Comparison of ENCODE assay signal across 20 cellular contexts in the genomic region with DNA sequence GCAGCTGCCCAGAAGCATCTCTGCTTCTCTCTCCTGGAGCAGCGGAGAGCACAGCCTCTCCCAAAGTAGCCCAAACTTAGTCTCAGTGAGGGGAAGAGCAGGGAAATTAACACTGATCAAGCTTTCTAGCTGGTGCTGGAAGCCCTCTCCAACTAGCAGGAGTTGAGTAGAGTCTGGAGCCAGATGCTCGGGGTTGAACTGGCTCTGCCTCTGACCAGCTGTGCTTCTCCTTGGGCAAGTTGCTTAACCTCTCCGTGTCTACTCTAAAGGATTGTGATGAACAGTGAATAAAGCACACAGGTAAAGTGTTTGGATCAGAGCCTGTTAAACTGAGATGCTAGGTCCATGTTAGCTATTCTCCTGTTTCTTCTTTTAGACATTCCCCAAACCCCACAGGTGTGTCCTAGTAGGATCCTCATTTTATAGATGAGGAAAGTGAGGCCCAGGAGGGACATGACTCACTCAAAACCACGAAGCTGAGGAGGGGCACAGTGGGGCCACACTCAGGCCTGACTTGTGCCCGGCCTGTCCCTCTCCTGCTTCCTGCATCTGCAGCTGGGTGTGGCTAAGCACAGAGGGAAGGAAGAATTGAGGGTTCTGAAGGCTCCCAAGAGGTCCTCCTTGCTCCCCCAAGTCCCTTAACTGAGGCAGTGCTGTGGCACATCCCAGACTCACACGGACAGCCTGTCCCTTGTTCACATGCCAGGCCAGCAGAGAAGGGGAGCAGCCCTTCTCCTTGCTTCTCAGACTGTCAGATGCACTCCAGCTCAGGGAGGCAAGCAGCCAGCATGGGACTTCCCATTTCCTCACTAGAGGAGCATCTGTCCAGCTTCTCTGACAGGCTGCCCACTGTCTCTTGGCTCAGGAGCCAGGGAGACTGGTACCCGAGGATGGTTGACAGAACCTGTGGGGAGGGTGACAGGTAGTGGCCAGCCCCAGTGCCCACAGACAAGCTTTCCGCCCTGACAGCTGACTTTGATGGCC.
DNase-seq lines count a peak whose midpoint lies in the region; ATAC-seq and TF ChIP-seq lines count a peak whose summit lies in the region.
"Had no signal": no experiment of that assay in that cellular context is flagged by ENCODE, and none has a peak within 500 bp of the region (broad histone marks: within the 10 kb centered on the region; RNA-seq: fewer than 3 reads in every experiment).

No MANE protein-coding gene starts in this region.

- no peaks in the 10 kb centered on the region for H3K36me3 ChIP-seq in BLaER1
- no peaks in the 10 kb centered on the region for H3K36me3 ChIP-seq in mammary epithelial cell (ENCODE audit: insufficient read depth, low read length)
- no peaks in the 10 kb centered on the region for H3K36me3 ChIP-seq in neuronal stem cell (replicated peaks in 1 of 2; ENCODE audit: control insufficient read depth in 2 of 2, insufficient read depth in 2 of 2, low read length in 2 of 2)
- no peaks in the 10 kb centered on the region for H3K36me3 ChIP-seq in tibial nerve
- H3K36me3 ChIP-seq: SJSA1 had no signal

- DNase-seq in HT1080 (ENCODE audit: low read depth) = peak; percentile 11
- DNase-seq in mammary epithelial cell = peak; percentile 17
- no peak for DNase-seq in neuronal stem cell (ENCODE audit: low spot score)
- no peak for DNase-seq in T-helper 1 cell
- no peak for DNase-seq in tibial nerve (ENCODE audit: low spot score in 2 of 2)
- DNase-seq: Calu3; CD8-positive, alpha-beta T cell; H7; Kasumi-1; NCI-H1105 treated with DMSO at 0.1 percent for 48 hours; NCI-H1694; NCI-H510A; NCI-H774; OCI-M1; RPMI8226 had no signal

- in situ Hi-C loops in mammary epithelial cell (cut with MboI; ENCODE audit: low sequenced_read_pairs in 2 of 2) = no loop called here

- no peak overlapping the region for H3K14ac ChIP-seq in neuronal stem cell (ENCODE audit: low read length)

- dilution Hi-C loops in mammary epithelial cell (cut with HindIII; ENCODE audit: low sequenced_read_pairs) = no loop called here

- H4K20me1 ChIP-seq in BLaER1 (no peaks in the 10 kb centered on the region), mammary epithelial cell (ENCODE audit: insufficient read depth, low read length) (no peaks in the 10 kb centered on the region)

- TF ChIP-seq EP300 in tibial nerve (IDR thresholded peaks at IDR 0.05) = no peak

- H2BK15ac ChIP-seq in neuronal stem cell (ENCODE audit: low read length) = peak overlapping the region; percentile 60

- H3K9me3 ChIP-seq in BLaER1 (no peaks in the 10 kb centered on the region), mammary epithelial cell (replicated peaks; ENCODE audit: insufficient read depth, low read length) (peaks cover 2% of the 10 kb centered on the region), neuronal stem cell (replicated peaks in 1 of 2; ENCODE audit: control insufficient read depth in 2 of 2, insufficient read depth in 1 of 2, low read depth in 1 of 2, low read length in 2 of 2) (no peaks in the 10 kb centered on the region), tibial nerve (no peaks in the 10 kb centered on the region)
- H3K9me3 ChIP-seq: A549, SJSA1 had no signal

- H3K4me1 ChIP-seq in BLaER1 (peaks cover 36% of the 10 kb centered on the region), mammary epithelial cell (ENCODE audit: insufficient read depth, low read length) (peaks cover 10% of the 10 kb centered on the region), neuronal stem cell (ENCODE audit: control insufficient read depth in 2 of 2, insufficient read depth in 1 of 2, low read depth in 1 of 2, low read length in 2 of 2) (peaks cover 0 to 12% of the 10 kb centered on the region in 2 donors), tibial nerve (peaks cover 0 to 7% (median 0%) of the 10 kb centered on the region in 4 donors)
- H3K4me1 ChIP-seq: A549, SJSA1 had no signal

- H3K18ac ChIP-seq in neuronal stem cell (ENCODE audit: low read length) = peak overlapping the region; percentile 72

- H2BK12ac ChIP-seq in neuronal stem cell (ENCODE audit: low read length) = peak overlapping the region; percentile 95

- H3K79me1 ChIP-seq in neuronal stem cell (ENCODE audit: low read depth, low read length) = no peaks in the 10 kb centered on the region

- TF ChIP-seq CTCF in mammary epithelial cell (conservative IDR thresholded peaks at IDR 0.05 in 1 of 2, IDR thresholded peaks at IDR 0.05 in 1 of 2; ENCODE audit: extremely low read depth in 1 of 2, insufficient read depth in 1 of 2, low read depth in 1 of 2, low read length in 2 of 2) (no peak), tibial nerve (IDR thresholded peaks at IDR 0.05) (no peak)

- no peak overlapping the region for H4K8ac ChIP-seq in neuronal stem cell (ENCODE audit: low read depth, low read length)

- TF ChIP-seq POLR2A in tibial nerve (IDR thresholded peaks at IDR 0.05) = no peak

- H2BK5ac ChIP-seq in neuronal stem cell (ENCODE audit: low read length) = peak overlapping the region; percentile 31

- H3K4me3 ChIP-seq in BLaER1 = no peak overlapping the region
- H3K4me3 ChIP-seq in mammary epithelial cell (replicated peaks in 1 of 3; ENCODE audit: insufficient read depth in 1 of 3, low read depth in 2 of 3, low read length in 3 of 3) = no peak overlapping the region
- no peak overlapping the region for H3K4me3 ChIP-seq in neuronal stem cell (ENCODE audit: low read length in 2 of 2)
- H3K4me3 ChIP-seq in tibial nerve = no peak overlapping the region
- H3K4me3 ChIP-seq: A549, SJSA1 had no signal

- intact Hi-C loops in mammary epithelial cell (cut with micrococcal nuclease) = no loop called here

- 34% methylated on average over 7 of the region's 8 CpGs for WGBS in mammary epithelial cell (ENCODE audit: low coverage, missing lambda C conversion rate)
- no CpG with 5 or more reads among the region's 8 CpGs for WGBS in neuronal stem cell (ENCODE audit: extremely low coverage in 2 of 2, insufficient read length in 2 of 2, insufficient replicate concordance in 1 of 2), 2 donors
- WGBS in tibial nerve, 2 donors = 53 to 59% methylated on average over 7 to 8 of the region's 8 CpGs

- H2AFZ ChIP-seq in mammary epithelial cell (ENCODE audit: low read depth, low read length) (no peak overlapping the region), neuronal stem cell (ENCODE audit: low read length) (no peak overlapping the region)

- H3K9ac ChIP-seq in BLaER1 (no peak overlapping the region), mammary epithelial cell (ENCODE audit: insufficient read depth, low read length) (no peak overlapping the region), neuronal stem cell (ENCODE audit: low read depth, low read length, poor library complexity) (no peak overlapping the region)

- no peaks in the 10 kb centered on the region for H3K79me2 ChIP-seq in mammary epithelial cell (ENCODE audit: insufficient read depth, low read length)

- CTCF ChIA-PET in mammary epithelial cell (lab: Charles Lee; ENCODE audit: low non-redundant PET) = no interaction called here

- H2BK120ac ChIP-seq in neuronal stem cell (ENCODE audit: low read depth, low read length) = no peak overlapping the region

- no peak overlapping the region for H4K91ac ChIP-seq in neuronal stem cell (ENCODE audit: low read depth, low read length, poor library complexity)

- BruUV-seq in mammary epithelial cell (replicated peaks; lab: Mats Ljungman, UMichigan) = no TSS peak

- H3K23ac ChIP-seq in neuronal stem cell (ENCODE audit: low read depth, low read length, poor library complexity) = no peak overlapping the region

- no peak for ATAC-seq in GM21367 (IDR thresholded peaks at IDR 0.05; ENCODE audit: unreplicated experiment)
- ATAC-seq: CD8-positive, alpha-beta T cell had no signal

- H3K27ac ChIP-seq in BLaER1 = peak overlapping the region; percentile 48; the same call in 1 of the 2 replicates
- no peak overlapping the region for H3K27ac ChIP-seq in mammary epithelial cell (ENCODE audit: insufficient read depth, low read depth, low read length)
- H3K27ac ChIP-seq in neuronal stem cell (replicated peaks; ENCODE audit: low read length) = no peak overlapping the region
- H3K27ac ChIP-seq in tibial nerve = no peak overlapping the region
- H3K27ac ChIP-seq: A549, HL-60, SJSA1 had no signal

- H2AK5ac ChIP-seq in neuronal stem cell (ENCODE audit: low read depth, low read length) = peak overlapping the region; percentile 64

- no peak overlapping the region for H3K4ac ChIP-seq in neuronal stem cell (ENCODE audit: low read length)

- H3K27me3 ChIP-seq in BLaER1 (no peaks in the 10 kb centered on the region), mammary epithelial cell (ENCODE audit: insufficient read depth, low read length) (no peaks in the 10 kb centered on the region), neuronal stem cell (ENCODE audit: control insufficient read depth in 3 of 3, insufficient read depth in 3 of 3, low read depth in 1 of 3, low read length in 3 of 3) (peaks cover 0 to 5% (median 0%) of the 10 kb centered on the region in 3 experiments), tibial nerve (peaks cover 0 to 18% of the 10 kb centered on the region in 2 donors)

- H3K4me2 ChIP-seq in BLaER1 (peak overlapping the region; percentile 50), mammary epithelial cell (ENCODE audit: insufficient read depth, low read depth, low read length) (no peak overlapping the region), neuronal stem cell (ENCODE audit: insufficient read depth, low read length, poor library complexity, severe bottlenecking) (no peak overlapping the region)
- H3K4me2 ChIP-seq: A549 had no signal

Comparison
In these comparisons a context has a peak if more than half of its experiments do, and no peak if none do; other contexts are left out.
1. DNase-seq: peak in HT1080 (single experiment) and mammary epithelial cell (single experiment); none in neuronal stem cell (single experiment), T-helper 1 cell (0 of 5) and tibial nerve (0 of 2).